ENCODE assay signal across 1 cellular context in genomic region chr5:67976812-67977455, GRCh38.
TF ChIP-seq lines count a peak whose summit lies in the region.

No MANE protein-coding gene starts in this region.

TF ChIP-seq in GM23338, 12 proteins besides CTCF, POLR2A, EP300 and RAD21 (continued from another document):
- no peak for TF ChIP-seq ZNF462 (CRISPR knock-in tag; IDR thresholded peaks at IDR 0.05)
TF ChIP-seq in GM23338: peak in this region for 0.
